In the genomic region with DNA sequence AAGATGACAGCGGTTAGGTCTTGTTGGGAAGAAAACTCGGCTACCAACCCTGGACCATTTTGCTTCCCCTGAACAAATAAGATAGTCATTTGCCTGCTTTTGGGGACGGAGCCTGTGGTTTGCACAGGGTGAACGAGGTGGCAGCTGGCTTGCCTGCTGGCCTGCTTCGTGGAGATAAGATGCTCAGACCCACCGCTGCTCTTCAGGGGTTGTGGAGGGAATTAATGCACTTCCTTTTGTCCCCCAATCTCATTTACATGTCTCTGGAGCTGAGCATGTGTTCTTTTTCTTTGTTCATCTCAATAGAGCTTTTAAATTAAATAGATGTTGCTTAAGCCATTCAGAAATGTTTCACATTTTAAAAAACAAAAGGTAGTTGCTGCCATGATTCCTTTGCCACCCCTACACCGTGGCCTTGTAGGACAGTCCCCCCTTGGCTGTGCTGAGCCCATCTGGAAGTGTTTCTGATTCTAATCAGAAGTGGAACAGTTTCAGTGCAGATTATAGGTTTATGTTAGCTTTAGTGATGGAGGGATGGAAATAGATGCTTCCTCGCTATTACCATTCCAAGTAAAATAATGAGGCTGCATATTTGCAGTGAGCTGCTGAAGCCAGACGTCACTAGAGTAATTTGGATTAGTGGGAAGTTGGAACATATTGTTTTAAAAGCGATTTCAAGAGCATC, we compare ENCODE assay signal across 14 cellular contexts. TPM values are rescaled to one million over a fixed set of nuclear protein-coding genes. Genes with fewer than 3 reads are reported as not detected.
A peak's percentile ranks its signal among the peaks of the same experiment; 100 is the strongest.
DNase-seq lines count a peak whose midpoint lies in the region; ATAC-seq and TF ChIP-seq lines count a peak whose summit lies in the region.
"Had no signal": no experiment of that assay in that cellular context is flagged by ENCODE, and none has a peak within 500 bp of the region (broad histone marks: within the 10 kb centered on the region; RNA-seq: fewer than 3 reads in every experiment).

No MANE protein-coding gene starts in this region.

- TF ChIP-seq POLR2A in upper lobe of left lung (IDR thresholded peaks at IDR 0.05) = no peak

- no peaks in the 10 kb centered on the region for H3K9me3 ChIP-seq in upper lobe of left lung
- H3K9me3 ChIP-seq: SJCRH30 had no signal

- H3K4me1 ChIP-seq in upper lobe of left lung = no peaks in the 10 kb centered on the region
- H3K4me1 ChIP-seq: SJCRH30 had no signal

- no peak for TF ChIP-seq EP300 in upper lobe of left lung (IDR thresholded peaks at IDR 0.05)

- peaks cover 58% of the 10 kb centered on the region for H3K4me1 Mint-ChIP-seq in activated naive CD8-positive, alpha-beta T cell (ENCODE audit: low read depth)
- peaks cover 39% of the 10 kb centered on the region for H3K4me1 Mint-ChIP-seq in activated naive CD8-positive, alpha-beta T cell treated with anti-CD3 and anti-CD28 coated beads, Interleukin-2, amount 50 U/mL, for 24 hours
- H3K4me1 Mint-ChIP-seq in immature natural killer cell (peaks cover 28% of the 10 kb centered on the region in 2 donors), chondrocyte (ENCODE audit: low read depth) (peaks cover 4% of the 10 kb centered on the region)

- no peak for ATAC-seq in activated naive CD8-positive, alpha-beta T cell treated with anti-CD3 and anti-CD28 coated beads, Interleukin-2, amount 50 U/mL, for 24 hours
- ATAC-seq in GM19351 (IDR thresholded peaks at IDR 0.05; ENCODE audit: unreplicated experiment) = no peak
- ATAC-seq in upper lobe of left lung (ENCODE audit: low FRiP score in 2 of 2) = no peak
- ATAC-seq in HG02870 (IDR thresholded peaks at IDR 0.05; ENCODE audit: unreplicated experiment) = no peak

- 62 to 76% methylated on average over 10 of the region's 10 CpGs for WGBS in upper lobe of left lung, 2 donors

- H3K4me3 ChIP-seq in upper lobe of left lung = no peak overlapping the region
- H3K4me3 ChIP-seq: SJCRH30 had no signal

- H3K36me3 ChIP-seq in upper lobe of left lung = no peaks in the 10 kb centered on the region
- H3K36me3 ChIP-seq: SJCRH30 had no signal

- H3K27me3 ChIP-seq in upper lobe of left lung = no peaks in the 10 kb centered on the region
- H3K27me3 ChIP-seq: SJCRH30 had no signal

- no peaks in the 10 kb centered on the region for H3K27me3 Mint-ChIP-seq in activated naive CD8-positive, alpha-beta T cell
- no peaks in the 10 kb centered on the region for H3K27me3 Mint-ChIP-seq in activated naive CD8-positive, alpha-beta T cell treated with anti-CD3 and anti-CD28 coated beads, Interleukin-2, amount 50 U/mL, for 24 hours
- H3K27me3 Mint-ChIP-seq in immature natural killer cell (ENCODE audit: low read depth in 3 of 3) (peaks cover 0 to 4% (median 2%) of the 10 kb centered on the region in 3 donors), chondrocyte (ENCODE audit: low read depth) (no peaks in the 10 kb centered on the region)

- H3K9me3 Mint-ChIP-seq in activated naive CD8-positive, alpha-beta T cell (ENCODE audit: low read depth) = no peaks in the 10 kb centered on the region
- no peaks in the 10 kb centered on the region for H3K9me3 Mint-ChIP-seq in activated naive CD8-positive, alpha-beta T cell treated with anti-CD3 and anti-CD28 coated beads, Interleukin-2, amount 50 U/mL, for 24 hours
- H3K9me3 Mint-ChIP-seq in immature natural killer cell (no peaks in the 10 kb centered on the region), chondrocyte (ENCODE audit: low read depth) (no peaks in the 10 kb centered on the region)

- H3K27ac ChIP-seq in upper lobe of left lung = no peak overlapping the region
- H3K27ac ChIP-seq: SJCRH30 had no signal

- peak overlapping the region; percentile 66 for H3K27ac Mint-ChIP-seq in activated naive CD8-positive, alpha-beta T cell
- no peak overlapping the region for H3K27ac Mint-ChIP-seq in activated naive CD8-positive, alpha-beta T cell treated with anti-CD3 and anti-CD28 coated beads, Interleukin-2, amount 50 U/mL, for 24 hours
- H3K27ac Mint-ChIP-seq in immature natural killer cell (peak overlapping the region in 5 of 6 donors; percentile 13 to 77 (median 55)), chondrocyte (ENCODE audit: unreplicated experiment) (no peak overlapping the region)

- H3K36me3 Mint-ChIP-seq in activated naive CD8-positive, alpha-beta T cell = peaks cover 2% of the 10 kb centered on the region
- no peaks in the 10 kb centered on the region for H3K36me3 Mint-ChIP-seq in activated naive CD8-positive, alpha-beta T cell treated with anti-CD3 and anti-CD28 coated beads, Interleukin-2, amount 50 U/mL, for 24 hours (ENCODE audit: low read depth)
- H3K36me3 Mint-ChIP-seq in immature natural killer cell = peaks cover 0 to 3% (median 0%) of the 10 kb centered on the region in 3 donors
- H3K36me3 Mint-ChIP-seq in chondrocyte (ENCODE audit: low read depth) = peaks cover 3% of the 10 kb centered on the region

- peak overlapping the region; percentile 30 for H3K4me3 Mint-ChIP-seq in activated naive CD8-positive, alpha-beta T cell
- H3K4me3 Mint-ChIP-seq in activated naive CD8-positive, alpha-beta T cell treated with anti-CD3 and anti-CD28 coated beads, Interleukin-2, amount 50 U/mL, for 24 hours = no peak overlapping the region
- H3K4me3 Mint-ChIP-seq in immature natural killer cell (peak overlapping the region in 2 of 5 donors; percentile 7 to 13), chondrocyte (ENCODE audit: unreplicated experiment) (no peak overlapping the region)

- no peak for DNase-seq in activated naive CD8-positive, alpha-beta T cell treated with anti-CD3 and anti-CD28 coated beads, Interleukin-2, amount 50 U/mL, for 24 hours
- DNase-seq in UCSD-AML1 (lab: John Stamatoyannopoulos, UW; ENCODE audit: unreplicated experiment) (peak; percentile 63), immature natural killer cell (no peak), upper lobe of left lung (no peak), chondrocyte (ENCODE audit: low spot score) (no peak)
- DNase-seq: DMS153; H7; mesendoderm; NCI-H1930; SJCRH30; stimulated activated naive CD4-positive, alpha-beta T cell had no signal

- TF ChIP-seq CTCF in upper lobe of left lung (IDR thresholded peaks at IDR 0.05) (no peak), chondrocyte (IDR thresholded peaks at IDR 0.05) (no peak)

RNA-seq across cellular contexts. Expression of a gene that starts 25.7 kb away (rescaled TPM):
- polyA plus RNA-seq in immature natural killer cell = 10 to 100 TPM; 24.4 to 68.7 (median 25.4) TPM
- total RNA-seq in upper lobe of left lung (1 to 10 TPM; 3.2 to 7.9 (median 6.0) TPM), chondrocyte (26.4 to 30.4 TPM (median 28.7 TPM) in 3 replicates)

Comparison
In these comparisons a context has a peak if more than half of its experiments do, and no peak if none do; other contexts are left out.
1. H3K27ac Mint-ChIP-seq: peak in activated naive CD8-positive, alpha-beta T cell (single experiment) and immature natural killer cell (5 of 6); none in activated naive CD8-positive, alpha-beta T cell treated with anti-CD3 and anti-CD28 coated beads, Interleukin-2, amount 50 U/mL, for 24 hours (single experiment) and chondrocyte (single experiment).